ENCODE assay signal across 22 cellular contexts in the genomic region with DNA sequence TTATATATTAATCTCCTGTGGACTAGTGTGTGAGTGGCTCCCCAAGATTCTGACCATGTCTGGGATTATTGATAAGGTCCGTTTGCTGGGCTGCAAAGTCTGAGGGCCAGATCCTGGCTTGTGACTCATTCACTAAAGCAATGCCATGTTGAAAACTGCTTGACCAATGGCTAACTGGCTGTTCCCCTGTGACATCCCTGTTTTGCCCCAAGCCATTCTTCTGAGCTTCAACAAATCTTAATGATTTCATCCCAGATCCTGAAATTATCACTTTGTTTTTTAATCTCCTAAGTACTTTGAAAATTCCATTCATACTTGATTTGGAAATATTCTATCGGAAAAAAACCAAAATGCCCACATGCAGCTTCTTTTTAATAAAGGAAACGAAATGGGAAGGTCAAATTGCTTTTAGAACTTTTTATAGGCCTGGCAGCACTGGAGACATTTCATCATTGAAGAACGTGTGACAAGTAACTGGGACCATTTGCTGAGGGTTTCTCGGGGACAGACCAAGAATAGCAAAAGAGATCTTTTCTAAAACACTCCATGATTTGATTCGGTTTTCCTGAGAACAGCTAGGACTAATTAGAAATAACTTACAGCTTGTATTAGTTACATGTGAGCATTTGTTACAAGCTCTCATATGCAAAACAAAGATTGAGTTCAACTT.
A peak's percentile ranks its signal among the peaks of the same experiment; 100 is the strongest.
DNase-seq lines count a peak whose midpoint lies in the region; ATAC-seq and TF ChIP-seq lines count a peak whose summit lies in the region.
"Had no signal": no experiment of that assay in that cellular context is flagged by ENCODE, and none has a peak within 500 bp of the region (broad histone marks: within the 10 kb centered on the region; RNA-seq: fewer than 3 reads in every experiment).

No MANE protein-coding gene starts in this region.

- WGBS in heart left ventricle, 4 donors: 30 to 51% (median 37%) methylated on average over 6 of the region's 6 CpGs
- 82% methylated on average over 5 of the region's 6 CpGs for WGBS in mesenchymal stem cell

- H3K4me1 ChIP-seq in heart left ventricle: peaks cover 2 to 58% (median 40%) of the 10 kb centered on the region in 12 donors
- peaks cover 11 to 30% of the 10 kb centered on the region in 2 donors for H3K4me1 ChIP-seq in ascending aorta
- peaks cover 6% of the 10 kb centered on the region for H3K4me1 ChIP-seq in mesenchymal stem cell (ENCODE audit: control insufficient read depth, insufficient read depth, low read depth, low read length)

- peak overlapping the region in 1 of 2 experiments; percentile 61 for H2BK12ac ChIP-seq in mesenchymal stem cell (ENCODE audit: low read length in 2 of 2)

- DNase-seq in heart left ventricle (peak in 1 of 5 donors; percentile 18), left cardiac atrium (no peak), ascending aorta (ENCODE audit: low spot score in 2 of 2) (no peak), mesenchymal stem cell (no peak), OCI-M2 (lab: John Stamatoyannopoulos, UW; ENCODE audit: unreplicated experiment) (no peak)
- DNase-seq: activated CD4-positive, alpha-beta T cell treated with anti-CD3 and anti-CD28 coated beads for 48 hours; glutamatergic neuron; Kasumi-1; midbrain; NCI-H2029; NCI-H82; nephron progenitor cell; posterior cingulate gyrus; stimulated activated CD4-positive, alpha-beta T cell treated with anti-CD3 and anti-CD28 coated beads, Interleukin-4, amount 100 ng/mL, for 1 hour; stimulated activated naive CD8-positive, alpha-beta T cell treated with anti-CD3 and anti-CD28 coated beads, Interleukin-15, Interleukin-2, amounts not matched to agents 100 U/mL and 50 U/mL, for 24 hours; T-helper 2 cell had no signal

- H3K9me3 ChIP-seq in heart left ventricle (no peaks in the 10 kb centered on the region), ascending aorta (no peaks in the 10 kb centered on the region), mesenchymal stem cell (ENCODE audit: control insufficient read depth, low read length) (no peaks in the 10 kb centered on the region)

- no peak overlapping the region for H2AFZ ChIP-seq in mesenchymal stem cell (ENCODE audit: low read depth, low read length)

- H3K18ac ChIP-seq in mesenchymal stem cell (ENCODE audit: low read depth in 1 of 2, low read length in 2 of 2): no peak overlapping the region

- H3K36me3 ChIP-seq in heart left ventricle (no peaks in the 10 kb centered on the region), ascending aorta (no peaks in the 10 kb centered on the region), mesenchymal stem cell (ENCODE audit: control insufficient read depth in 1 of 2, insufficient read depth in 2 of 2, low read depth in 1 of 2, low read length in 2 of 2) (no peaks in the 10 kb centered on the region)

- peak in 1 of 4 donors; percentile 39 for ATAC-seq in heart left ventricle
- no peak for ATAC-seq in left cardiac atrium
- no peak for ATAC-seq in HG03097 (IDR thresholded peaks at IDR 0.05; ENCODE audit: low FRiP score, unreplicated experiment)
- no peak for ATAC-seq in HG02623 (IDR thresholded peaks at IDR 0.05; ENCODE audit: unreplicated experiment)
- ATAC-seq: activated naive CD4-positive, alpha-beta T cell treated with anti-CD3 and anti-CD28 coated beads, Interleukin-2, amount 50 U/mL, for 72 hours; left lobe of liver; stimulated activated naive CD8-positive, alpha-beta T cell treated with anti-CD3 and anti-CD28 coated beads, Interleukin-15, Interleukin-2, amounts not matched to agents 100 U/mL and 50 U/mL, for 24 hours had no signal

- no peak overlapping the region for H3K4me2 ChIP-seq in mesenchymal stem cell (ENCODE audit: low read length, poor library complexity, severe bottlenecking)

- H3K14ac ChIP-seq in mesenchymal stem cell (ENCODE audit: low read length in 2 of 2): no peak overlapping the region

- TF ChIP-seq CTCF in heart left ventricle (IDR thresholded peaks at IDR 0.05): no peak
- TF ChIP-seq CTCF in ascending aorta (IDR thresholded peaks at IDR 0.05): no peak

- H3K9ac ChIP-seq in mesenchymal stem cell (ENCODE audit: low read length): no peak overlapping the region

- no peak overlapping the region for H3K4ac ChIP-seq in mesenchymal stem cell (ENCODE audit: low read depth in 1 of 2, low read length in 2 of 2)

- H2BK120ac ChIP-seq in mesenchymal stem cell (ENCODE audit: low read depth, low read length): no peak overlapping the region

- H3K27me3 ChIP-seq in heart left ventricle: no peaks in the 10 kb centered on the region
- no peaks in the 10 kb centered on the region for H3K27me3 ChIP-seq in ascending aorta
- H3K27me3 ChIP-seq in mesenchymal stem cell (ENCODE audit: control insufficient read depth in 1 of 2, insufficient read depth in 1 of 2, low read length in 2 of 2): no peaks in the 10 kb centered on the region

- intact Hi-C loops in heart left ventricle (cut with DNase I): loop anchor here in 4 of 10 donors (5.0 to 10.0 kb wide), 3 partner anchors 102 to 706 kb away; a partner anchor contains a TSS
- intact Hi-C loops in left cardiac atrium (cut with DNase I): loop anchor here in 1 of 2 donors (10.0 kb wide), 1 partner anchor 122 kb away; a partner anchor contains a TSS
- intact Hi-C loops in ascending aorta (cut with DNase I): loop anchor here (10.0 kb wide), 1 partner anchor 708 kb away; a partner anchor contains a TSS

- H2AK5ac ChIP-seq in mesenchymal stem cell (ENCODE audit: low read length, severe bottlenecking): peak overlapping the region; percentile 53

- no peak overlapping the region for H3K4me3 ChIP-seq in heart left ventricle
- no peak overlapping the region for H3K4me3 ChIP-seq in ascending aorta
- no peak overlapping the region for H3K4me3 ChIP-seq in mesenchymal stem cell (ENCODE audit: insufficient read depth in 1 of 2, low read depth in 1 of 2, low read length in 2 of 2)

- H4K91ac ChIP-seq in mesenchymal stem cell (ENCODE audit: low read length): no peak overlapping the region

- H2BK5ac ChIP-seq in mesenchymal stem cell (ENCODE audit: low read depth, low read length, poor library complexity, severe bottlenecking): no peak overlapping the region

- no peak for TF ChIP-seq POLR2A in heart left ventricle (IDR thresholded peaks at IDR 0.05)

- H3K79me1 ChIP-seq in mesenchymal stem cell (replicated peaks; ENCODE audit: low read length, poor library complexity, severe bottlenecking): no peaks in the 10 kb centered on the region

- no peak overlapping the region for H4K8ac ChIP-seq in mesenchymal stem cell (ENCODE audit: low read length)

- peak overlapping the region in 11 of 12 donors; percentile 3 to 72 (median 34) for H3K27ac ChIP-seq in heart left ventricle
- H3K27ac ChIP-seq in ascending aorta: peak overlapping the region; percentile 57 to 92
- H3K27ac ChIP-seq in mesenchymal stem cell (ENCODE audit: low read length, poor library complexity, severe bottlenecking): no peak overlapping the region
- peak overlapping the region; percentile 41 for H3K27ac ChIP-seq in temporal lobe (ENCODE audit: low read depth, low read length)
- H3K27ac ChIP-seq: 22Rv1 had no signal

- no peak overlapping the region for H2BK15ac ChIP-seq in mesenchymal stem cell (ENCODE audit: low read depth, poor library complexity, severe bottlenecking)

- no peak overlapping the region for H3K23ac ChIP-seq in mesenchymal stem cell (ENCODE audit: low read length in 2 of 2)
